ENCODE assay signal across 22 cellular contexts in the genomic region with DNA sequence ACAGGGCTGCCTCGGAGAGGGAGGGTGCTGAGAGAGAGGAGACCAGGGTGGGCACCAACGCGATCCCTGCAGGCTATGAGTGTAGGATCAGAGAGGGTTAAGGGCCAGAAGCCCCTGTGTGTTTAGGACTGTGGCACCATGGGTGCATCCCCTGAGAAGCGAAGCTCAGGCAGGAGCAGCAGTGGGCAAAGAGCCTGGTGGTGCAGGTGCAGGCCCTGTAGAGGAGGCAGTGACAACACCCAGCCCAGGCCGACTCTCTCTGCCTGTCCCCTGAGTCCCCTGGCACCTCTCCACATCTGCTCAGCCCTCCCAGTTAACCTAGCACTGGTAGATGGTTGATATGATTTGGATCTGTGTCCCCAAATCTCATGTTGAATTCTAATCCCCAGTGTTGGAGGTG.
"Had no signal": no experiment of that assay in that cellular context is flagged by ENCODE, and none has a peak within 500 bp of the region (broad histone marks: within the 10 kb centered on the region; RNA-seq: fewer than 3 reads in every experiment).

No MANE protein-coding gene starts in this region.

- H3K36me3 ChIP-seq: left ventricle myocardium inferior, lower lobe of right lung, tibial nerve, upper lobe of right lung, vagina had no signal

- H3K4me3 Mint-ChIP-seq: endodermal cell; memory B cell; mesothelial cell of epicardium; nephron; stimulated activated naive CD8-positive, alpha-beta T cell treated with anti-CD3 and anti-CD28 coated beads, Interleukin-15, Interleukin-2, amounts not matched to agents 100 ng/mL and 50 ng/mL, for 24 hours had no signal

- H3K9me3 Mint-ChIP-seq: endodermal cell; memory B cell; mesothelial cell of epicardium; nephron; stimulated activated naive CD8-positive, alpha-beta T cell treated with anti-CD3 and anti-CD28 coated beads, Interleukin-15, Interleukin-2, amounts not matched to agents 100 ng/mL and 50 ng/mL, for 24 hours had no signal

- H3K36me3 Mint-ChIP-seq: memory B cell, mesothelial cell of epicardium had no signal

- H3K9me3 ChIP-seq: left ventricle myocardium inferior, lower lobe of right lung, testis, tibial nerve, upper lobe of right lung, vagina had no signal

- H3K27ac ChIP-seq: coronary artery, foreskin keratinocyte, hepatocyte, left ventricle myocardium inferior, lower lobe of right lung, testis, tibial nerve, upper lobe of right lung, vagina had no signal

- ATAC-seq: foreskin keratinocyte, left cardiac atrium, lower lobe of right lung, right cardiac atrium, upper lobe of right lung had no signal

- H2AFZ ChIP-seq: hepatocyte had no signal

- H3K4me1 ChIP-seq: foreskin keratinocyte, upper lobe of right lung, vagina had no signal

- H3K27me3 ChIP-seq: foreskin keratinocyte, hepatocyte, testis, tibial nerve, upper lobe of right lung, vagina had no signal

- H3K27ac Mint-ChIP-seq: endodermal cell; memory B cell; mesothelial cell of epicardium; stimulated activated naive CD8-positive, alpha-beta T cell treated with anti-CD3 and anti-CD28 coated beads, Interleukin-15, Interleukin-2, amounts not matched to agents 100 ng/mL and 50 ng/mL, for 24 hours had no signal

- H3K4me2 ChIP-seq: hepatocyte had no signal

- H3K4me1 Mint-ChIP-seq: memory B cell had no signal

- H3K4me3 ChIP-seq: coronary artery, hepatocyte, left ventricle myocardium inferior, lower lobe of right lung, testis, tibial nerve, upper lobe of right lung, vagina had no signal

- DNase-seq: effector CD4-positive, alpha-beta T cell; endodermal cell; erythroblast; foreskin keratinocyte; head of caudate nucleus; kidney; left cardiac atrium; left ventricle myocardium inferior; lower lobe of right lung; right cardiac atrium; small intestine; stimulated activated CD4-positive, alpha-beta T cell treated with anti-CD3 and anti-CD28 coated beads, Interleukin-12 subunit alpha, Interleukin-12 subunit beta, amount 100 ng/mL, for 4 hours; testis; upper lobe of right lung had no signal
